Comparison of ENCODE assay signal across 1 cellular context in the genomic region with DNA sequence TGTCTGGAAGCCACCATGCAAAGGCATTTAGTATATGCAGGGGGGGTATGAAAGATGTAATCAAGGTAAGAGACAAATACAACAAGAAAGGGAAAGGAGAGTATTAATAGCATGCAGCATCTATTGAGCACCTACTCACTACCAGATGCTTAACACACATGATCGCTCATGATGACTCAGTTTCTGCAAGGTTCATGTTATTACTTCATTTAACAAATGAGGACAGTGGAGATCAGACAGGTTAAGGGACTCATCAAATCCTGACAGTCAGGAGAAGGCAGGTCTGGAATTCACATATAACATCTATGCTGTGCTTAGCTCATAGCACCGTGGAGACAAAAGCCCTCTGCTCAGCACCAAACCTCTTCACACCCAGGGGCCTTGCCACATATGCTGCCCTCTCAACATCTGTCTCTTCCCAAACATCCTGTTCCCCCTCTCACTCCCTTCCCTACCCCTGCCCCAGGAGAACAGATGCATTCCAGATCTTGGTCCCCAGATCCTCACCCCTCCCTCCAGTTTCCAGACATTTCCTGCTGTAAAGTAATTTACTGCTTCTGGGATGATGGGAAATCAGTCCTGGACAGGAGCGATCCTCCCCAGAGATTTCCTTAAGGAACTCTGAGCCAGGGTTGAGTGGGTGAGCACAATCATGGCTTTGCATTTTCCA.
TF ChIP-seq lines count a peak whose summit lies in the region.

No MANE protein-coding gene starts in this region.

TF ChIP-seq in GM12878, 131 proteins besides CTCF, POLR2A, EP300 and RAD21:
- TF ChIP-seq, protein P1, sequence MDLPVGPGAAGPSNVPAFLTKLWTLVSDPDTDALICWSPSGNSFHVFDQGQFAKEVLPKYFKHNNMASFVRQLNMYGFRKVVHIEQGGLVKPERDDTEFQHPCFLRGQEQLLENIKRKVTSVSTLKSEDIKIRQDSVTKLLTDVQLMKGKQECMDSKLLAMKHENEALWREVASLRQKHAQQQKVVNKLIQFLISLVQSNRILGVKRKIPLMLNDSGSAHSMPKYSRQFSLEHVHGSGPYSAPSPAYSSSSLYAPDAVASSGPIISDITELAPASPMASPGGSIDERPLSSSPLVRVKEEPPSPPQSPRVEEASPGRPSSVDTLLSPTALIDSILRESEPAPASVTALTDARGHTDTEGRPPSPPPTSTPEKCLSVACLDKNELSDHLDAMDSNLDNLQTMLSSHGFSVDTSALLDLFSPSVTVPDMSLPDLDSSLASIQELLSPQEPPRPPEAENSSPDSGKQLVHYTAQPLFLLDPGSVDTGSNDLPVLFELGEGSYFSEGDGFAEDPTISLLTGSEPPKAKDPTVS (IDR thresholded peaks at IDR 0.05; ENCODE audit: low read depth, low read length) = no peak
- TF ChIP-seq, protein P2, sequence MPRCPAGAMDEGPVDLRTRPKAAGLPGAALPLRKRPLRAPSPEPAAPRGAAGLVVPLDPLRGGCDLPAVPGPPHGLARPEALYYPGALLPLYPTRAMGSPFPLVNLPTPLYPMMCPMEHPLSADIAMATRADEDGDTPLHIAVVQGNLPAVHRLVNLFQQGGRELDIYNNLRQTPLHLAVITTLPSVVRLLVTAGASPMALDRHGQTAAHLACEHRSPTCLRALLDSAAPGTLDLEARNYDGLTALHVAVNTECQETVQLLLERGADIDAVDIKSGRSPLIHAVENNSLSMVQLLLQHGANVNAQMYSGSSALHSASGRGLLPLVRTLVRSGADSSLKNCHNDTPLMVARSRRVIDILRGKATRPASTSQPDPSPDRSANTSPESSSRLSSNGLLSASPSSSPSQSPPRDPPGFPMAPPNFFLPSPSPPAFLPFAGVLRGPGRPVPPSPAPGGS (IDR thresholded peaks at IDR 0.05; ENCODE audit: borderline replicate concordance, insufficient read depth, low read depth, low read length, poor library complexity, severe bottlenecking) = peak; percentile 19
TF ChIP-seq in GM12878: peak in this region for 1.
